In genomic region chr14:23953116-23953463, GRCh38 we compare ENCODE assay signal across 8 cellular contexts. TPM values are rescaled to one million over a fixed set of nuclear protein-coding genes. Genes with fewer than 3 reads are reported as not detected.
A peak's percentile ranks its signal among the peaks of the same experiment; 100 is the strongest.
DNase-seq lines count a peak whose midpoint lies in the region; ATAC-seq, FAIRE-seq and TF ChIP-seq lines count a peak whose summit lies in the region.
"Not testable (repeated sequence)": the region's sequence is repeated elsewhere in the genome, so short reads cannot be mapped to it uniquely, and the experiment has no call there.

No MANE protein-coding gene starts in this region.

- 13% methylated on average over 2 of the region's 6 CpGs for WGBS in K562 (ENCODE audit: insufficient coverage, low coverage, missing lambda C conversion rate)
- WGBS in lower leg skin, 2 donors: 36 to 45% methylated on average over 6 of the region's 6 CpGs

- peaks cover 14% of the 10 kb centered on the region for H3K9me3 ChIP-seq in KOPT-K1 (ENCODE audit: insufficient read depth, low read length, poor library complexity, severe bottlenecking)
- not testable (repeated sequence) for H3K9me3 ChIP-seq in K562 (replicated peaks; ENCODE audit: control insufficient read depth, insufficient read depth, low read depth, low read length); upper lobe of right lung

- not testable (repeated sequence) for H3K27me3 Mint-ChIP-seq in T-helper 2 cell treated with Interferon-gamma antibody and Interleukin-4, amounts not matched to agents 5 μg/mL and 100 μg/mL, for 36 hours (ENCODE audit: low read depth); progenitor cell of endocrine pancreas

- peaks cover 12% of the 10 kb centered on the region for H3K36me3 Mint-ChIP-seq in T-helper 2 cell treated with Interferon-gamma antibody and Interleukin-4, amounts not matched to agents 5 μg/mL and 100 μg/mL, for 36 hours (ENCODE audit: low read depth)
- not testable (repeated sequence) for H3K36me3 Mint-ChIP-seq in progenitor cell of endocrine pancreas (ENCODE audit: insufficient read depth)

- peaks cover 21% of the 10 kb centered on the region for H3K79me2 ChIP-seq in K562 (ENCODE audit: control insufficient read depth, insufficient read depth, low read length)

- TF ChIP-seq EP300 in K562 (IDR thresholded peaks at IDR 0.05; ENCODE audit: low read length): not testable (repeated sequence)

- in situ Hi-C loops in K562 (cut with MboI): not testable (repeated sequence)

- CTCF ChIA-PET in K562 (lab: Yijun Ruan, JAX; ENCODE audit: low intra/inter-chr PET ratio): interaction anchor here (1.3 kb wide), 1 partner anchor 23 kb away, joined by 4 read pairs; no protein-coding TSS in a partner anchor

- not testable (repeated sequence) for H3K36me3 ChIP-seq in KOPT-K1 (ENCODE audit: insufficient read depth, low read length); K562 (ENCODE audit: control insufficient read depth, insufficient read depth, low read length); upper lobe of right lung

- H3K9ac ChIP-seq in K562 (ENCODE audit: insufficient read depth in 1 of 2, low read depth in 2 of 2, low read length in 2 of 2): peak overlapping the region; percentile 72 to 95; a peak in 3 of 4 replicates

- BruUV-seq in K562 (replicated peaks; lab: Mats Ljungman, UMichigan): not testable (repeated sequence)

- H3K4me3 ChIP-seq in K562 (peak overlapping the region; percentile 63), fibroblast of mammary gland (ENCODE audit: control insufficient read depth, low read depth, low read length) (peak overlapping the region; percentile 82), lower leg skin (ENCODE audit: low read depth, poor library complexity, severe bottlenecking) (peak overlapping the region; percentile 68), upper lobe of right lung (peak overlapping the region; percentile 91)

- TF ChIP-seq POLR2A in K562 (conservative IDR thresholded peaks at IDR 0.05); lower leg skin (IDR thresholded peaks at IDR 0.05): not testable (repeated sequence)

- POLR2A ChIA-PET in K562 (lab: Yijun Ruan, JAX): interaction anchor here (0.6 to 0.7 kb wide), 3 partner anchors 10 to 308 kb away, joined by 3 read pairs; no protein-coding TSS in a partner anchor

- TF ChIP-seq CTCF in K562 (IDR thresholded peaks at IDR 0.05 in 2 of 3, conservative IDR thresholded peaks at IDR 0.05 in 1 of 3; ENCODE audit: insufficient read depth in 2 of 3, low read depth in 1 of 3, low read length in 3 of 3); fibroblast of mammary gland (conservative IDR thresholded peaks at IDR 0.05; ENCODE audit: control insufficient read depth, insufficient read depth, low read depth, low read length); lower leg skin (IDR thresholded peaks at IDR 0.05); progenitor cell of endocrine pancreas (IDR thresholded peaks at IDR 0.05; ENCODE audit: unreplicated experiment); upper lobe of right lung (IDR thresholded peaks at IDR 0.05): not testable (repeated sequence)

- H3K4me1 Mint-ChIP-seq in T-helper 2 cell treated with Interferon-gamma antibody and Interleukin-4, amounts not matched to agents 5 μg/mL and 100 μg/mL, for 36 hours (ENCODE audit: low read depth): peaks cover 21% of the 10 kb centered on the region
- H3K4me1 Mint-ChIP-seq in progenitor cell of endocrine pancreas (ENCODE audit: low read depth): peaks cover 16% of the 10 kb centered on the region

- not testable (repeated sequence) for H4K20me1 ChIP-seq in K562 (replicated peaks; ENCODE audit: control insufficient read depth, insufficient read depth, low read length)

- not testable (repeated sequence) for H3K4me1 ChIP-seq in K562 (replicated peaks in 1 of 2; ENCODE audit: control insufficient read depth in 2 of 2, insufficient read depth in 2 of 2, low read length in 2 of 2)
- peaks cover 10% of the 10 kb centered on the region for H3K4me1 ChIP-seq in upper lobe of right lung

- not testable (repeated sequence) for H3K27me3 ChIP-seq in K562 (ENCODE audit: control insufficient read depth in 2 of 2, insufficient read depth in 2 of 2, low read length in 2 of 2); upper lobe of right lung

- H3K9me3 Mint-ChIP-seq in T-helper 2 cell treated with Interferon-gamma antibody and Interleukin-4, amounts not matched to agents 5 μg/mL and 100 μg/mL, for 36 hours; progenitor cell of endocrine pancreas (ENCODE audit: low read depth): not testable (repeated sequence)

- peak overlapping the region; percentile 79 for H3K27ac ChIP-seq in KOPT-K1 (ENCODE audit: low read depth, low read length, poor library complexity, severe bottlenecking)
- H3K27ac ChIP-seq in K562 (ENCODE audit: extremely low read depth, low read depth, low read length): 0 out of 3 replicates have a peak overlapping the region, but pooled peaks have one; percentile 55
- H3K27ac ChIP-seq in upper lobe of right lung: peak overlapping the region; percentile 84

- H3K4me2 ChIP-seq in K562 (ENCODE audit: insufficient read depth, low read length): peak overlapping the region; percentile 85

- H3K27ac Mint-ChIP-seq in T-helper 2 cell treated with Interferon-gamma antibody and Interleukin-4, amounts not matched to agents 5 μg/mL and 100 μg/mL, for 36 hours: peak overlapping the region; percentile 81
- H3K27ac Mint-ChIP-seq in progenitor cell of endocrine pancreas: peak overlapping the region; percentile 87

- peak overlapping the region; percentile 89 for H3K4me3 Mint-ChIP-seq in T-helper 2 cell treated with Interferon-gamma antibody and Interleukin-4, amounts not matched to agents 5 μg/mL and 100 μg/mL, for 36 hours
- H3K4me3 Mint-ChIP-seq in progenitor cell of endocrine pancreas (ENCODE audit: low read depth): peak overlapping the region; percentile 100

- intact Hi-C loops in K562 (cut with micrococcal nuclease): loop anchor here (5.0 kb wide), 1 partner anchor 366 kb away; no protein-coding TSS in a partner anchor
- intact Hi-C loops in lower leg skin (cut with DNase I; ENCODE audit: low total_unique reads); upper lobe of right lung (cut with DNase I): not testable (repeated sequence)

- peak; percentile 74 for DNase-seq in DMS79 treated with DMSO at 0.1 percent for 48 hours (lab: John Stamatoyannopoulos, UW)
- not testable (repeated sequence) for DNase-seq in T-helper 2 cell treated with Interferon-gamma antibody and Interleukin-4, amounts not matched to agents 5 μg/mL and 100 μg/mL, for 36 hours (ENCODE audit: low spot score); K562 (ENCODE audit: extremely low read depth in 1 of 4, low spot score in 3 of 4); fibroblast of mammary gland (ENCODE audit: low read depth); lower leg skin (ENCODE audit: low spot score in 2 of 2); progenitor cell of endocrine pancreas (ENCODE audit: low spot score, unreplicated experiment); upper lobe of right lung

- FAIRE-seq in K562 (lab: Jason Lieb, UNC): not testable (repeated sequence)

- not testable (repeated sequence) for TF ChIP-seq RAD21 in K562 (CRISPR knock-in tag; conservative IDR thresholded peaks at IDR 0.05 in 1 of 2, IDR thresholded peaks at IDR 0.05 in 1 of 2)

- peak; percentile 18 for ATAC-seq in K562
- ATAC-seq in upper lobe of right lung: peak; percentile 8

- H2AFZ ChIP-seq in K562 (ENCODE audit: low read depth, low read length): peak overlapping the region; percentile 84

- H3K9me1 ChIP-seq in K562 (ENCODE audit: control insufficient read depth, insufficient read depth, low read length): not testable (repeated sequence)

RNA-seq across cellular contexts. Expression of gene DHRS4, which starts 0.5 kb away (rescaled TPM):
- total RNA-seq in K562 (2011; cell fraction: chromatin; rRNA removed; ENCODE audit: low replicate concordance): 1.7 and 3.9 TPM in 2 replicates
- total RNA-seq in K562 (2011; cell fraction: nucleolus; rRNA removed): 2.2 and 2.9 TPM in 2 replicates
- 4.3 and 6.0 TPM in 2 replicates for total RNA-seq in K562 (2011; cell fraction: nucleoplasm; rRNA removed)
- total RNA-seq in K562 (2014; rRNA removed) (32.0 and 35.9 TPM in 2 replicates), K562 (2014; rRNA removed; fragmentation: Illumina TruSeq; extraction: Trizol) (7.1 and 7.7 TPM in 2 replicates), K562 (2015; rRNA removed; fragmentation: Illumina TruSeq; extraction: Trizol) (12.7 and 16.1 TPM in 2 replicates), K562 (2021) (11.4 and 12.5 TPM in 2 replicates), lower leg skin (10 to 100 TPM; 29.9 to 54.0 (median 38.9) TPM), progenitor cell of endocrine pancreas (17.1 and 19.6 TPM in 2 replicates), upper lobe of right lung (25.8 TPM)
- polyA plus RNA-seq in K562 (2011; rRNA removed) (5.3 and 7.7 TPM in 2 replicates), K562 (2014; fragmentation: Illumina TruSeq; extraction: Trizol) (8.9 and 10.1 TPM in 2 replicates), K562 (2014; fragmentation: Nextera tagmentation; extraction: Ambion mirVana) (1 to 10 TPM in 1 of 2 experiments, under 1 TPM in 1; 0.51 to 1.6 TPM), K562 (2014; rRNA removed) (13.3 and 24.3 TPM in 2 replicates)
- 10.5 and 14.1 TPM in 2 replicates for polyA plus RNA-seq in K562 (2011; cell fraction: cytosol; rRNA removed)
- 6.2 and 6.5 TPM in 2 replicates for polyA plus RNA-seq in K562 (2011; cell fraction: nucleus; rRNA removed)
- polyA plus RNA-seq in K562 (2012): 36.6 and 39.0 TPM in 2 replicates
- 3.5 and 5.6 TPM in 2 replicates for polyA minus RNA-seq in K562 (2011; rRNA and poly(A)+ RNA removed)
- 3.0 and 5.4 TPM in 2 replicates for polyA minus RNA-seq in K562 (2011; cell fraction: cytosol; rRNA and poly(A)+ RNA removed)
- 2.4 and 3.3 TPM in 2 replicates for polyA minus RNA-seq in K562 (2011; cell fraction: nucleus; rRNA and poly(A)+ RNA removed)

RNA-seq across cellular contexts. Expression of gene DHRS4L2, which starts 35.6 kb away (rescaled TPM):
- 1.1 and 1.4 TPM in 2 replicates for total RNA-seq in K562 (2011; cell fraction: chromatin; rRNA removed; ENCODE audit: low replicate concordance)
- 1.1 and 2.0 TPM in 2 replicates for total RNA-seq in K562 (2011; cell fraction: nucleolus; rRNA removed)
- 2.5 and 2.9 TPM in 2 replicates for total RNA-seq in K562 (2011; cell fraction: nucleoplasm; rRNA removed)
- total RNA-seq in K562 (2014; rRNA removed): 6.3 and 9.8 TPM in 2 replicates
- 5.9 and 9.0 TPM in 2 replicates for total RNA-seq in K562 (2014; rRNA removed; fragmentation: Illumina TruSeq; extraction: Trizol)
- total RNA-seq in K562 (2015; rRNA removed; fragmentation: Illumina TruSeq; extraction: Trizol): 13.7 and 15.2 TPM in 2 replicates
- total RNA-seq in K562 (2021): 7.0 and 8.1 TPM in 2 replicates
- 4.8 and 8.1 TPM in 2 replicates for polyA plus RNA-seq in K562 (2011; rRNA removed)
- polyA plus RNA-seq in K562 (2011; cell fraction: cytosol; rRNA removed): 5.6 TPM in 2 replicates
- 4.1 and 5.0 TPM in 2 replicates for polyA plus RNA-seq in K562 (2011; cell fraction: nucleus; rRNA removed)
- polyA plus RNA-seq in K562 (2012): 13.7 and 30.3 TPM in 2 replicates
- polyA plus RNA-seq in K562 (2014; fragmentation: Illumina TruSeq; extraction: Trizol): 10.5 and 12.0 TPM in 2 replicates
- polyA plus RNA-seq in K562 (2014; fragmentation: Nextera tagmentation; extraction: Ambion mirVana): 1 to 10 TPM; 2.3 TPM
- 7.6 and 8.9 TPM in 2 replicates for polyA plus RNA-seq in K562 (2014; rRNA removed)
- polyA minus RNA-seq in K562 (2011; rRNA and poly(A)+ RNA removed): 1.8 and 3.0 TPM in 2 replicates
- 2.9 and 3.6 TPM in 2 replicates for polyA minus RNA-seq in K562 (2011; cell fraction: cytosol; rRNA and poly(A)+ RNA removed)
- polyA minus RNA-seq in K562 (2011; cell fraction: nucleus; rRNA and poly(A)+ RNA removed): 0.81 and 1.4 TPM in 2 replicates
- 10 to 100 TPM; 15.8 to 40.4 (median 23.3) TPM for total RNA-seq in lower leg skin
- total RNA-seq in progenitor cell of endocrine pancreas: 12.2 and 14.0 TPM in 2 replicates
- 16.3 TPM for total RNA-seq in upper lobe of right lung
